18 cellular contexts compared by ENCODE assay signal in the genomic region with DNA sequence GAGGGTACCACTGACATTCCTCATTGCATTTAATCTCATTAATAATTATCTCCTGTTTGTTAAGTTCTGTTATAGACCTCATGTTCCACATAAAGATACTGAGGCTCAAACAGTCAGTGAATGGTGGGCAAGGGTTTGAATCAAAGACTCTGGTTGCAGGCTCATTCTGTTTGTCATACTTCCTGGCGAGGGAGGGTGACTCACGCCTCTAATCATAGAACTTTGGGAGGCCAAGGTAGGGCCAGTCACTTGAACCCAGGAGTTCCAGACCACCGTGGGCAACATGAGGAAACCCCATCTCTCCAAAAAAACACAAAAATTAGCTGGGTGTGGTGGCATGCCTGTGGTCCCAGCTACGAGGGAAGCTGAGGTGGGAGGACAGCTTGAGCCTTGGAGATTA.
"Had no signal": no experiment of that assay in that cellular context is flagged by ENCODE, and none has a peak within 500 bp of the region (broad histone marks: within the 10 kb centered on the region; RNA-seq: fewer than 3 reads in every experiment).

No MANE protein-coding gene starts in this region.

- H3K9me3 ChIP-seq: ovary, sigmoid colon, stomach had no signal

- H3K9me3 Mint-ChIP-seq: activated CD4-positive, alpha-beta T cell treated with anti-CD3 and anti-CD28 coated beads, Interleukin-2, amount 10 ng/mL, durations not matched to agents 24 days and 14 days; activated naive CD8-positive, alpha-beta T cell treated with anti-CD3 and anti-CD28 coated beads, Interleukin-2, amount 10 ng/mL, durations not matched to agents 7 days and 5 days had no signal

- H3K27ac Mint-ChIP-seq: activated CD4-positive, alpha-beta T cell treated with anti-CD3 and anti-CD28 coated beads, Interleukin-2, amount 10 ng/mL, durations not matched to agents 24 days and 14 days; activated naive CD8-positive, alpha-beta T cell treated with anti-CD3 and anti-CD28 coated beads, Interleukin-2, amount 10 ng/mL, durations not matched to agents 7 days and 5 days had no signal

- FAIRE-seq: keratinocyte, urothelium cell line had no signal

- H3K36me3 Mint-ChIP-seq: activated naive CD8-positive, alpha-beta T cell treated with anti-CD3 and anti-CD28 coated beads, Interleukin-2, amount 10 ng/mL, durations not matched to agents 7 days and 5 days had no signal

- DNase-seq: activated CD4-positive, alpha-beta T cell treated with anti-CD3 and anti-CD28 coated beads, Interleukin-2, amount 10 ng/mL, durations not matched to agents 24 days and 14 days; activated effector memory CD4-positive, alpha-beta T cell treated with anti-CD3 and anti-CD28 coated beads, Interleukin-2, amount 50 U/mL, for 16 hours; activated naive CD8-positive, alpha-beta T cell treated with anti-CD3 and anti-CD28 coated beads, Interleukin-2, amount 10 ng/mL, durations not matched to agents 7 days and 5 days; activated T-cell treated with anti-CD3 and anti-CD28 coated beads, Interleukin-2, amount 50 U/mL, for 1 hour; central memory CD4-positive, alpha-beta T cell; effector memory CD4-positive, alpha-beta T cell; left ventricle myocardium superior; mesendoderm; ovary; sigmoid colon; stimulated activated CD4-positive, alpha-beta T cell treated with anti-CD3 and anti-CD28 coated beads, Interleukin-12 subunit alpha, Interleukin-12 subunit beta, amount 100 ng/mL, for 4 hours; stimulated activated CD4-positive, alpha-beta T cell treated with anti-CD3 and anti-CD28 coated beads, Interleukin-2, amount 100 ng/mL, for 48 hours; stimulated activated CD8-positive, alpha-beta memory T cell treated with anti-CD3 and anti-CD28 coated beads, Interleukin-4, amount 100 ng/mL, for 48 hours; stomach had no signal

- H3K27ac ChIP-seq: epithelial cell of prostate, ovary, sigmoid colon, stomach, VCaP had no signal

- H3K36me3 ChIP-seq: ovary, sigmoid colon, stomach had no signal

- H3K4me3 ChIP-seq: ovary, sigmoid colon, stomach had no signal

- H3K4me1 Mint-ChIP-seq: activated naive CD8-positive, alpha-beta T cell treated with anti-CD3 and anti-CD28 coated beads, Interleukin-2, amount 10 ng/mL, durations not matched to agents 7 days and 5 days had no signal

- H3K27me3 ChIP-seq: ovary, sigmoid colon, stomach had no signal

- ATAC-seq: left ventricle myocardium superior had no signal

- H3K4me3 Mint-ChIP-seq: activated CD4-positive, alpha-beta T cell treated with anti-CD3 and anti-CD28 coated beads, Interleukin-2, amount 10 ng/mL, durations not matched to agents 24 days and 14 days; activated naive CD8-positive, alpha-beta T cell treated with anti-CD3 and anti-CD28 coated beads, Interleukin-2, amount 10 ng/mL, durations not matched to agents 7 days and 5 days had no signal

- H3K27me3 Mint-ChIP-seq: activated CD4-positive, alpha-beta T cell treated with anti-CD3 and anti-CD28 coated beads, Interleukin-2, amount 10 ng/mL, durations not matched to agents 24 days and 14 days had no signal

- H3K4me1 ChIP-seq: sigmoid colon, stomach had no signal
